Comparison of ENCODE assay signal across 8 cellular contexts in genomic region chr6:145963216-145964068, GRCh38. TPM values are rescaled to one million over a fixed set of nuclear protein-coding genes. Genes with fewer than 3 reads are reported as not detected.
DNase-seq lines count a peak whose midpoint lies in the region; ATAC-seq lines count a peak whose summit lies in the region.

No MANE protein-coding gene starts in this region.

- peak overlapping the region; percentile 82 for H3K4me3 ChIP-seq in CD4-positive, CD25-positive, alpha-beta regulatory T cell (ENCODE audit: low read depth, low read length)
- peak overlapping the region; percentile 88 for H3K4me3 ChIP-seq in SK-N-MC

- H3K36me3 ChIP-seq in CD4-positive, CD25-positive, alpha-beta regulatory T cell (ENCODE audit: control insufficient read depth, insufficient read depth, low read length) = no peaks in the 10 kb centered on the region
- no peaks in the 10 kb centered on the region for H3K36me3 ChIP-seq in SK-N-MC (ENCODE audit: insufficient read depth, low read length)

- no peaks in the 10 kb centered on the region for H3K9me3 ChIP-seq in CD4-positive, CD25-positive, alpha-beta regulatory T cell (ENCODE audit: control insufficient read depth in 2 of 2, low read length in 2 of 2)
- H3K9me3 ChIP-seq in SK-N-MC (ENCODE audit: low read depth, low read length) = no peaks in the 10 kb centered on the region

- no peaks in the 10 kb centered on the region for H3K9me3 Mint-ChIP-seq in CD4-positive, CD25-positive, alpha-beta regulatory T cell

- peak in 2 of 3 donors; percentile 38 to 50 for DNase-seq in CD4-positive, CD25-positive, alpha-beta regulatory T cell
- DNase-seq in HPDE6-E6E7 (ENCODE audit: extremely low spot score) (peak; percentile 35), SK-N-MC (ENCODE audit: low read depth, low spot score) (no peak), amniotic stem cell (lab: John Stamatoyannopoulos, UW) (peak; percentile 18), hepatic stellate cell (ENCODE audit: low spot score) (peak; percentile 41), retina (peak; percentile 92), NCI-H187 treated with DMSO at 0.1 percent for 48 hours (lab: John Stamatoyannopoulos, UW) (no peak)

- peak overlapping the region; percentile 96 to 100 (median 98) for H3K4me3 Mint-ChIP-seq in CD4-positive, CD25-positive, alpha-beta regulatory T cell

- H3K9ac ChIP-seq in SK-N-MC (ENCODE audit: insufficient read length) = peak overlapping the region; percentile 86

- H3K27me3 Mint-ChIP-seq in CD4-positive, CD25-positive, alpha-beta regulatory T cell = peaks cover 4% of the 10 kb centered on the region

- peaks cover 23 to 72% (median 56%) of the 10 kb centered on the region in 4 donors for H3K4me1 Mint-ChIP-seq in CD4-positive, CD25-positive, alpha-beta regulatory T cell

- peak overlapping the region; percentile 97 to 99 (median 98) for H3K27ac Mint-ChIP-seq in CD4-positive, CD25-positive, alpha-beta regulatory T cell

- peaks cover 24% of the 10 kb centered on the region for H3K4me1 ChIP-seq in CD4-positive, CD25-positive, alpha-beta regulatory T cell (ENCODE audit: control insufficient read depth, insufficient read depth, low read length, poor library complexity, severe bottlenecking)

- H3K27ac ChIP-seq in CD4-positive, CD25-positive, alpha-beta regulatory T cell (ENCODE audit: insufficient read depth, low read length, poor library complexity, severe bottlenecking) = peak overlapping the region; percentile 79
- no peak overlapping the region for H3K27ac ChIP-seq in SK-N-MC

- no peak for ATAC-seq in CD4-positive, CD25-positive, alpha-beta regulatory T cell (ENCODE audit: low read depth in 2 of 2)
- peak; percentile 25 for ATAC-seq in GM19463 (IDR thresholded peaks at IDR 0.05; ENCODE audit: unreplicated experiment)

- H3K27me3 ChIP-seq in CD4-positive, CD25-positive, alpha-beta regulatory T cell (ENCODE audit: control insufficient read depth, insufficient read depth, low read length) = no peaks in the 10 kb centered on the region

- peaks cover 4% of the 10 kb centered on the region for H3K36me3 Mint-ChIP-seq in CD4-positive, CD25-positive, alpha-beta regulatory T cell

RNA-seq across cellular contexts. Expression of gene SHPRH, which starts 0.7 kb away (rescaled TPM):
- 23.9 TPM for total RNA-seq in CD4-positive, CD25-positive, alpha-beta regulatory T cell
- polyA plus RNA-seq in CD4-positive, CD25-positive, alpha-beta regulatory T cell = 1 to 10 TPM; 6.2 to 9.5 (median 7.4) TPM

Comparison
In these comparisons a context has a peak if more than half of its experiments do, and no peak if none do; other contexts are left out.
1. DNase-seq: peak in CD4-positive, CD25-positive, alpha-beta regulatory T cell (2 of 3), HPDE6-E6E7 (single experiment), amniotic stem cell (single experiment), hepatic stellate cell (single experiment) and retina (single experiment); none in SK-N-MC (single experiment) and NCI-H187 treated with DMSO at 0.1 percent for 48 hours (single experiment).